16 cellular contexts compared by ENCODE assay signal in genomic region chr9:91198405-91198804, GRCh38.
DNase-seq lines count a peak whose midpoint lies in the region; ATAC-seq and TF ChIP-seq lines count a peak whose summit lies in the region.
"Had no signal": no experiment of that assay in that cellular context is flagged by ENCODE, and none has a peak within 500 bp of the region (broad histone marks: within the 10 kb centered on the region; RNA-seq: fewer than 3 reads in every experiment).

No MANE protein-coding gene starts in this region.

- 0 out of 2 replicates have a peak, but pooled peaks cover under 1% of the 10 kb centered on the region for H3F3A ChIP-seq in GM23338 (replicated peaks; ENCODE audit: low read depth)

- no peak overlapping the region for H3K27ac Mint-ChIP-seq in GM23338
- peak overlapping the region; percentile 23 for H3K27ac Mint-ChIP-seq in activated T-helper 2 cell treated with anti-CD3 and anti-CD28 coated beads, Interferon-gamma antibody, Interleukin-2, Interleukin-4, amounts not matched to agents 10 μg/mL and 5 μg/mL and 100 μg/mL, durations not matched to agents 14 hours and 24 hours and 36 hours
- H3K27ac Mint-ChIP-seq: memory B cell had no signal

- H3K4me2 ChIP-seq in GM23338: no peak overlapping the region

- H3K9me3 Mint-ChIP-seq in GM23338: peaks cover 14% of the 10 kb centered on the region; the same call in 2 of the 3 replicates
- peaks cover 41% of the 10 kb centered on the region for H3K9me3 Mint-ChIP-seq in activated T-helper 2 cell treated with anti-CD3 and anti-CD28 coated beads, Interferon-gamma antibody, Interleukin-2, Interleukin-4, amounts not matched to agents 10 μg/mL and 5 μg/mL and 100 μg/mL, durations not matched to agents 14 hours and 24 hours and 36 hours

- H3K27ac ChIP-seq in GM23338 (ENCODE audit: low read depth) (no peak overlapping the region), skin epidermis (peak overlapping the region in 13 of 21 experiments; percentile 21 to 99 (median 71))
- H3K27ac ChIP-seq: SJSA1 had no signal

- no peak overlapping the region for H2AFZ ChIP-seq in GM23338

- DNase-seq in GM23338 (ENCODE audit: low spot score) (no peak), kidney tubule cell (ENCODE audit: low spot score) (peak; percentile 13), SIG-M5 (lab: John Stamatoyannopoulos, UW) (no peak), T-helper 9 cell (no peak), MG63 (no peak), NCI-H524 (lab: John Stamatoyannopoulos, UW) (no peak)
- DNase-seq in activated T-helper 2 cell treated with anti-CD3 and anti-CD28 coated beads, Interferon-gamma antibody, Interleukin-2, Interleukin-4, amounts not matched to agents 10 μg/mL and 5 μg/mL and 100 μg/mL, durations not matched to agents 14 hours and 24 hours and 36 hours (ENCODE audit: low spot score): no peak
- DNase-seq: activated CD8-positive, alpha-beta memory T cell treated with anti-CD3 and anti-CD28 coated beads, Interleukin-2, amount 50 U/mL, for 4 hours; amniotic stem cell; colonic mucosa; DMS79; occipital lobe had no signal

- intact Hi-C loops in activated T-helper 2 cell treated with anti-CD3 and anti-CD28 coated beads, Interferon-gamma antibody, Interleukin-2, Interleukin-4, amounts not matched to agents 10 μg/mL and 5 μg/mL and 100 μg/mL, durations not matched to agents 14 hours and 24 hours and 36 hours (cut with micrococcal nuclease): loop anchor here (10.0 kb wide), 1 partner anchor 284 kb away; no protein-coding TSS in a partner anchor

- peaks cover 6% of the 10 kb centered on the region for H3K9me3 ChIP-seq in MG63
- H3K9me3 ChIP-seq: colonic mucosa, SJSA1 had no signal

- H3K36me3 Mint-ChIP-seq in GM23338 (ENCODE audit: low read depth): peaks cover 16% of the 10 kb centered on the region; the same call in 1 of the 3 replicates
- peaks cover 51% of the 10 kb centered on the region for H3K36me3 Mint-ChIP-seq in activated T-helper 2 cell treated with anti-CD3 and anti-CD28 coated beads, Interferon-gamma antibody, Interleukin-2, Interleukin-4, amounts not matched to agents 10 μg/mL and 5 μg/mL and 100 μg/mL, durations not matched to agents 14 hours and 24 hours and 36 hours (ENCODE audit: low read depth)

- peaks cover 7% of the 10 kb centered on the region; the same call in 1 of the 2 replicates for H3K9me2 ChIP-seq in GM23338 (ENCODE audit: insufficient read depth)

- peaks cover 16% of the 10 kb centered on the region for H3K4me1 Mint-ChIP-seq in GM23338
- H3K4me1 Mint-ChIP-seq in activated T-helper 2 cell treated with anti-CD3 and anti-CD28 coated beads, Interferon-gamma antibody, Interleukin-2, Interleukin-4, amounts not matched to agents 10 μg/mL and 5 μg/mL and 100 μg/mL, durations not matched to agents 14 hours and 24 hours and 36 hours (ENCODE audit: low read depth): peaks cover 60% of the 10 kb centered on the region

- ATAC-seq in GM23338: peak; percentile 19; the same call in 2 of the 3 replicates

- TF ChIP-seq CTCF in GM23338 (conservative IDR thresholded peaks at IDR 0.05; ENCODE audit: low read depth in 2 of 2): no peak

- H3K36me3 ChIP-seq in GM23338 (ENCODE audit: insufficient read depth): no peaks in the 10 kb centered on the region; the same call in 1 of the 2 replicates
- H3K36me3 ChIP-seq in MG63: no peaks in the 10 kb centered on the region
- H3K36me3 ChIP-seq: colonic mucosa, SJSA1 had no signal

- no peaks in the 10 kb centered on the region for H3K79me2 ChIP-seq in GM23338 (replicated peaks; ENCODE audit: insufficient read depth)

- H3K27me3 ChIP-seq in GM23338 (ENCODE audit: insufficient read depth) (peaks cover 23% of the 10 kb centered on the region), MG63 (no peaks in the 10 kb centered on the region)
- H3K27me3 ChIP-seq: BLaER1 treated with 17β-estradiol and CSF1 and Interleukin-3, amounts not matched to agents 10 nM and 100 nM; colonic mucosa; SJSA1 had no signal

- no peak overlapping the region for H3K4me3 Mint-ChIP-seq in GM23338
- no peak overlapping the region for H3K4me3 Mint-ChIP-seq in activated T-helper 2 cell treated with anti-CD3 and anti-CD28 coated beads, Interferon-gamma antibody, Interleukin-2, Interleukin-4, amounts not matched to agents 10 μg/mL and 5 μg/mL and 100 μg/mL, durations not matched to agents 14 hours and 24 hours and 36 hours (ENCODE audit: low read depth)
- H3K4me3 Mint-ChIP-seq: memory B cell had no signal

- peaks cover 14% of the 10 kb centered on the region; the same call in 1 of the 2 replicates for H3K4me1 ChIP-seq in GM23338 (ENCODE audit: insufficient read depth)

- no peak overlapping the region for H3K4me3 ChIP-seq in GM23338
- no peak overlapping the region for H3K4me3 ChIP-seq in skin epidermis
- no peak overlapping the region for H3K4me3 ChIP-seq in MG63
- H3K4me3 ChIP-seq: BLaER1 treated with 17β-estradiol and CSF1 and Interleukin-3, amounts not matched to agents 10 nM and 100 nM; colonic mucosa; SJSA1 had no signal

- peaks cover 21% of the 10 kb centered on the region for H3K27me3 Mint-ChIP-seq in GM23338 (ENCODE audit: insufficient read depth, low read depth, poor library complexity)
- no peaks in the 10 kb centered on the region for H3K27me3 Mint-ChIP-seq in activated T-helper 2 cell treated with anti-CD3 and anti-CD28 coated beads, Interferon-gamma antibody, Interleukin-2, Interleukin-4, amounts not matched to agents 10 μg/mL and 5 μg/mL and 100 μg/mL, durations not matched to agents 14 hours and 24 hours and 36 hours (ENCODE audit: low read depth)
- H3K27me3 Mint-ChIP-seq: memory B cell had no signal

- H4K20me1 ChIP-seq in GM23338 (replicated peaks; ENCODE audit: insufficient read depth): no peaks in the 10 kb centered on the region
- H4K20me1 ChIP-seq: BLaER1 treated with 17β-estradiol and CSF1 and Interleukin-3, amounts not matched to agents 10 nM and 100 nM had no signal

TF ChIP-seq in GM23338, 12 proteins besides CTCF, POLR2A, EP300 and RAD21 (continues in another document):
- TF ChIP-seq, protein P1, sequence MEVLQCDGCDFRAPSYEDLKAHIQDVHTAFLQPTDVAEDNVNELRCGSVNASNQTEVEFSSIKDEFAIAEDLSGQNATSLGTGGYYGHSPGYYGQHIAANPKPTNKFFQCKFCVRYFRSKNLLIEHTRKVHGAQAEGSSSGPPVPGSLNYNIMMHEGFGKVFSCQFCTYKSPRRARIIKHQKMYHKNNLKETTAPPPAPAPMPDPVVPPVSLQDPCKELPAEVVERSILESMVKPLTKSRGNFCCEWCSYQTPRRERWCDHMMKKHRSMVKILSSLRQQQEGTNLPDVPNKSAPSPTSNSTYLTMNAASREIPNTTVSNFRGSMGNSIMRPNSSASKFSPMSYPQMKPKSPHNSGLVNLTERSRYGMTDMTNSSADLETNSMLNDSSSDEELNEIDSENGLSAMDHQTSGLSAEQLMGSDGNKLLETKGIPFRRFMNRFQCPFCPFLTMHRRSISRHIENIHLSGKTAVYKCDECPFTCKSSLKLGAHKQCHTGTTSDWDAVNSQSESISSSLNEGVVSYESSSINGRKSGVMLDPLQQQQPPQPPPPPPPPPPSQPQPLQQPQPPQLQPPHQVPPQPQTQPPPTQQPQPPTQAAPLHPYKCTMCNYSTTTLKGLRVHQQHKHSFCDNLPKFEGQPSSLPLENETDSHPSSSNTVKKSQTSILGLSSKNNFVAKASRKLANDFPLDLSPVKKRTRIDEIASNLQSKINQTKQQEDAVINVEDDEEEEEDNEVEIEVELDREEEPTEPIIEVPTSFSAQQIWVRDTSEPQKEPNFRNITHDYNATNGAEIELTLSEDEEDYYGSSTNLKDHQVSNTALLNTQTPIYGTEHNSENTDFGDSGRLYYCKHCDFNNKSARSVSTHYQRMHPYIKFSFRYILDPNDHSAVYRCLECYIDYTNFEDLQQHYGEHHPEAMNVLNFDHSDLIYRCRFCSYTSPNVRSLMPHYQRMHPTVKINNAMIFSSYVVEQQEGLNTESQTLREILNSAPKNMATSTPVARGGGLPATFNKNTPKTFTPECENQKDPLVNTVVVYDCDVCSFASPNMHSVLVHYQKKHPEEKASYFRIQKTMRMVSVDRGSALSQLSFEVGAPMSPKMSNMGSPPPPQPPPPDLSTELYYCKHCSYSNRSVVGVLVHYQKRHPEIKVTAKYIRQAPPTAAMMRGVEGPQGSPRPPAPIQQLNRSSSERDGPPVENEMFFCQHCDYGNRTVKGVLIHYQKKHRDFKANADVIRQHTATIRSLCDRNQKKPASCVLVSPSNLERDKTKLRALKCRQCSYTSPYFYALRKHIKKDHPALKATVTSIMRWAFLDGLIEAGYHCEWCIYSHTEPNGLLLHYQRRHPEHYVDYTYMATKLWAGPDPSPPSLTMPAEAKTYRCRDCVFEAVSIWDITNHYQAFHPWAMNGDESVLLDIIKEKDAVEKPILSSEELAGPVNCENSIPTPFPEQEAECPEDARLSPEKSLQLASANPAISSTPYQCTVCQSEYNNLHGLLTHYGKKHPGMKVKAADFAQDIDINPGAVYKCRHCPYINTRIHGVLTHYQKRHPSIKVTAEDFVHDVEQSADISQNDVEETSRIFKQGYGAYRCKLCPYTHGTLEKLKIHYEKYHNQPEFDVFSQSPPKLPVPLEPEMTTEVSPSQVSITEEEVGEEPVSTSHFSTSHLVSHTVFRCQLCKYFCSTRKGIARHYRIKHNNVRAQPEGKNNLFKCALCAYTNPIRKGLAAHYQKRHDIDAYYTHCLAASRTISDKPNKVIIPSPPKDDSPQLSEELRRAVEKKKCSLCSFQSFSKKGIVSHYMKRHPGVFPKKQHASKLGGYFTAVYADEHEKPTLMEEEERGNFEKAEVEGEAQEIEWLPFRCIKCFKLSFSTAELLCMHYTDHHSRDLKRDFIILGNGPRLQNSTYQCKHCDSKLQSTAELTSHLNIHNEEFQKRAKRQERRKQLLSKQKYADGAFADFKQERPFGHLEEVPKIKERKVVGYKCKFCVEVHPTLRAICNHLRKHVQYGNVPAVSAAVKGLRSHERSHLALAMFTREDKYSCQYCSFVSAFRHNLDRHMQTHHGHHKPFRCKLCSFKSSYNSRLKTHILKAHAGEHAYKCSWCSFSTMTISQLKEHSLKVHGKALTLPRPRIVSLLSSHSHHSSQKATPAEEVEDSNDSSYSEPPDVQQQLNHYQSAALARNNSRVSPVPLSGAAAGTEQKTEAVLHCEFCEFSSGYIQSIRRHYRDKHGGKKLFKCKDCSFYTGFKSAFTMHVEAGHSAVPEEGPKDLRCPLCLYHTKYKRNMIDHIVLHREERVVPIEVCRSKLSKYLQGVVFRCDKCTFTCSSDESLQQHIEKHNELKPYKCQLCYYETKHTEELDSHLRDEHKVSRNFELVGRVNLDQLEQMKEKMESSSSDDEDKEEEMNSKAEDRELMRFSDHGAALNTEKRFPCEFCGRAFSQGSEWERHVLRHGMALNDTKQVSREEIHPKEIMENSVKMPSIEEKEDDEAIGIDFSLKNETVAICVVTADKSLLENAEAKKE (CRISPR knock-in tag; IDR thresholded peaks at IDR 0.05): no peak
- TF ChIP-seq JUNB (IDR thresholded peaks at IDR 0.05; ENCODE audit: unreplicated experiment): no peak
- TF ChIP-seq EZH2 (IDR thresholded peaks at IDR 0.05; ENCODE audit: low read depth, unreplicated experiment): no peak
- TF ChIP-seq EZH2phosphoT487 (IDR thresholded peaks at IDR 0.05; ENCODE audit: unreplicated experiment): no peak
- no peak for TF ChIP-seq CREB1 (CRISPR knock-in tag; IDR thresholded peaks at IDR 0.05; ENCODE audit: low read depth)
- no peak for TF ChIP-seq ZNF114 (CRISPR knock-in tag; IDR thresholded peaks at IDR 0.05)
- TF ChIP-seq NANOG (IDR thresholded peaks at IDR 0.05; ENCODE audit: borderline replicate concordance): no peak
- TF ChIP-seq POLR2AphosphoS5 (IDR thresholded peaks at IDR 0.05; ENCODE audit: low read depth): no peak
